In genomic region chr2:39156107-39156506, GRCh38 we compare ENCODE assay signal across 16 cellular contexts. TPM values are rescaled to one million over a fixed set of nuclear protein-coding genes. Genes with fewer than 3 reads are reported as not detected.
DNase-seq lines count a peak whose midpoint lies in the region; ATAC-seq and TF ChIP-seq lines count a peak whose summit lies in the region.
"Had no signal": no experiment of that assay in that cellular context is flagged by ENCODE, and none has a peak within 500 bp of the region (broad histone marks: within the 10 kb centered on the region; RNA-seq: fewer than 3 reads in every experiment).

No MANE protein-coding gene starts in this region.

- H3K4me3 ChIP-seq in AG10803 (ENCODE audit: low read length), result no peak overlapping the region
- H3K4me3 ChIP-seq in fibroblast of mammary gland (ENCODE audit: control insufficient read depth, low read depth, low read length), result no peak overlapping the region
- H3K4me3 ChIP-seq: MG63, suprapubic skin had no signal

- no peak for TF ChIP-seq CTCF in AG10803 (conservative IDR thresholded peaks at IDR 0.05; ENCODE audit: low read length)
- no peak for TF ChIP-seq CTCF in fibroblast of mammary gland (conservative IDR thresholded peaks at IDR 0.05; ENCODE audit: control insufficient read depth, insufficient read depth, low read depth, low read length)
- TF ChIP-seq CTCF in omental fat pad (IDR thresholded peaks at IDR 0.05), result no peak

- peak; percentile 86 for ATAC-seq in omental fat pad (ENCODE audit: low FRiP score)
- no peak for ATAC-seq in GM18870 (IDR thresholded peaks at IDR 0.05; ENCODE audit: unreplicated experiment)
- no peak for ATAC-seq in HG03045 (IDR thresholded peaks at IDR 0.05; ENCODE audit: unreplicated experiment)
- ATAC-seq: activated T-helper 17 cell treated with anti-CD3 and anti-CD28 coated beads, Interleukin-2, amount 50 U/mL, for 72 hours had no signal

- DNase-seq in AG10803 (ENCODE audit: low read depth), result peak; percentile 88
- DNase-seq in OCI-M1 (lab: John Stamatoyannopoulos, UW), result peak; percentile 37
- DNase-seq in fibroblast of mammary gland (ENCODE audit: low read depth), result peak; percentile 68
- no peak for DNase-seq in omental fat pad (ENCODE audit: low spot score)
- DNase-seq in stimulated activated CD4-positive, alpha-beta T cell treated with anti-CD3 and anti-CD28 coated beads, Interleukin-2, amount 100 ng/mL, for 48 hours, result no peak
- no peak for DNase-seq in epidermal melanocyte (ENCODE audit: insufficient read length, low spot score)
- DNase-seq: KBM-7; MG63; naive B cell; nucleus accumbens; small intestine; stimulated activated CD4-positive, alpha-beta T cell treated with anti-CD3 and anti-CD28 coated beads, Interleukin-1b, Interleukin-23, amount 100 ng/mL, for 48 hours had no signal

RNA-seq across cellular contexts. Expression of gene SOS1, which starts 35.3 kb away (rescaled TPM):
- 10 to 100 TPM; 23.1 to 70.8 (median 31.6) TPM for total RNA-seq in omental fat pad

Comparison
In these comparisons a context has a peak if more than half of its experiments do, and no peak if none do; other contexts are left out.
1. DNase-seq: peak in AG10803 (single experiment), OCI-M1 (single experiment) and fibroblast of mammary gland (single experiment); none in omental fat pad (single experiment), stimulated activated CD4-positive, alpha-beta T cell treated with anti-CD3 and anti-CD28 coated beads, Interleukin-2, amount 100 ng/mL, for 48 hours (0 of 2) and epidermal melanocyte (single experiment).